10 cellular contexts compared by ENCODE assay signal in the genomic region with DNA sequence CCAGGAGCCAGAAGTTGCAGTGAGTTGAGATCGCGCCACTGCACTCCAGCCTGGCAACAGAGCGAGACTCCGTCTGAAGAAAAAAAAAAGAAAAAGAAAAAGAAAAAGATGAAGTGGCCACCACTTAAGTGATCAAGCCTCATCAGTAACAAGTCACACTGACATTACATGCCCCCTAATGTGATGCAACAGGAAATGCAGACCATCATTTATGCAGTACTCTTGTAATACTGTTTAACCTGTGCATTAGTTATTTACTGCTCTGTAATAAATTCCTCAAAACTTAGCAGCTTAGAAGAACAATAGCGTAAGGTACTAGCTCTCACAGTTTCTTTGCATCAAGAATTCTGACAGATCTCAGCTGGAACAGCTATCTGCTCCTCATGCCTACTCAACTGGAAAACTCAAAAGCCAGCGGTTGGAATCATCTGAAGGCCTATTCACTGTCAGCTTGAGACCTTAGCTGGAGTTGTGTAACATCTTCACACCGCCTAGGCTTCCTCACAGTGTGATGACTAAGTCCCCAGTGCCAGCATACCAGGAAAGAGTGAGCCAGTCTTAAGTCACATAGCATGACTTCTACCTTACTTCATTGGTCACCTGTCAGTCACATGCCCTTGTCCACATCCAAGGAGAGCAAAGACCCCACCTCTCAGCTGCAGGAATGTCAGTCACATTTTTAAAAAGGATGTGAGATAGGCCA. TPM values are rescaled to one million over a fixed set of nuclear protein-coding genes. Genes with fewer than 3 reads are reported as not detected.
A peak's percentile ranks its signal among the peaks of the same experiment; 100 is the strongest.
DNase-seq lines count a peak whose midpoint lies in the region; ATAC-seq, FAIRE-seq and TF ChIP-seq lines count a peak whose summit lies in the region.
"Had no signal": no experiment of that assay in that cellular context is flagged by ENCODE, and none has a peak within 500 bp of the region (broad histone marks: within the 10 kb centered on the region; RNA-seq: fewer than 3 reads in every experiment).

No MANE protein-coding gene starts in this region.

- WGBS in pancreas, 2 donors: 97% methylated on average over 7 of the region's 7 CpGs

- DNase-seq in DMS53 (lab: John Stamatoyannopoulos, UW) (peak; percentile 44), DMS53 treated with DMSO at 0.1 percent for 48 hours (lab: John Stamatoyannopoulos, UW; ENCODE audit: unreplicated experiment) (no peak), NOMO-1 treated with dmso at 0.1 percent for 144 hours (lab: John Stamatoyannopoulos, UW; ENCODE audit: unreplicated experiment) (peak; percentile 60), epithelial cell of esophagus (ENCODE audit: low read depth) (peak; percentile 96), pancreas (no peak), NCI-H82 (lab: John Stamatoyannopoulos, UW) (no peak), midbrain (lab: John Stamatoyannopoulos, UW) (no peak)
- no peak for DNase-seq in activated effector memory CD4-positive, alpha-beta T cell treated with Interleukin-2 at 50 U/mL for 16 hours

- no peaks in the 10 kb centered on the region for H3K9me3 ChIP-seq in pancreas

- H3K27ac ChIP-seq in pancreas: no peak overlapping the region
- H3K27ac ChIP-seq: 22Rv1 had no signal

- H3K4me3 ChIP-seq in epithelial cell of esophagus (ENCODE audit: low read length) (no peak overlapping the region), pancreas (no peak overlapping the region)

- intact Hi-C loops in pancreas (cut with DNase I): no loop called here

- H3K4me1 ChIP-seq in pancreas: no peaks in the 10 kb centered on the region

- H3K36me3 ChIP-seq in pancreas: no peaks in the 10 kb centered on the region

- TF ChIP-seq CTCF in epithelial cell of esophagus (IDR thresholded peaks at IDR 0.05; ENCODE audit: insufficient read depth, low read depth, low read length, missing control alignments): no peak
- no peak for TF ChIP-seq CTCF in pancreas (IDR thresholded peaks at IDR 0.05)

- H3K27me3 ChIP-seq in pancreas: no peaks in the 10 kb centered on the region

- no peak for FAIRE-seq in pancreas (lab: Jason Lieb, UNC)
- FAIRE-seq: islet of Langerhans had no signal

- peak in 3 of 4 donors; percentile 40 to 75 (median 54) for ATAC-seq in pancreas

RNA-seq across cellular contexts. Expression of gene EPS8, which starts 31.5 kb away (rescaled TPM):
- total RNA-seq in pancreas: 10 to 100 TPM in 4 of 6 donors, 1 to 10 TPM in 2; 8.2 to 26.7 (median 12.4) TPM
- 10 to 100 TPM in 1 of 2 donors, 1 to 10 TPM in 1; 8.6 to 10.3 TPM for polyA plus RNA-seq in pancreas

Comparison
In these comparisons a context has a peak if more than half of its experiments do, and no peak if none do; other contexts are left out.
1. DNase-seq: peak in DMS53 (single experiment), NOMO-1 treated with dmso at 0.1 percent for 144 hours (single experiment) and epithelial cell of esophagus (single experiment); none in DMS53 treated with DMSO at 0.1 percent for 48 hours (single experiment), pancreas (0 of 6), activated effector memory CD4-positive, alpha-beta T cell treated with Interleukin-2 at 50 U/mL for 16 hours (single experiment), NCI-H82 (single experiment) and midbrain (single experiment).